Comparison of ENCODE assay signal across 13 cellular contexts in the genomic region with DNA sequence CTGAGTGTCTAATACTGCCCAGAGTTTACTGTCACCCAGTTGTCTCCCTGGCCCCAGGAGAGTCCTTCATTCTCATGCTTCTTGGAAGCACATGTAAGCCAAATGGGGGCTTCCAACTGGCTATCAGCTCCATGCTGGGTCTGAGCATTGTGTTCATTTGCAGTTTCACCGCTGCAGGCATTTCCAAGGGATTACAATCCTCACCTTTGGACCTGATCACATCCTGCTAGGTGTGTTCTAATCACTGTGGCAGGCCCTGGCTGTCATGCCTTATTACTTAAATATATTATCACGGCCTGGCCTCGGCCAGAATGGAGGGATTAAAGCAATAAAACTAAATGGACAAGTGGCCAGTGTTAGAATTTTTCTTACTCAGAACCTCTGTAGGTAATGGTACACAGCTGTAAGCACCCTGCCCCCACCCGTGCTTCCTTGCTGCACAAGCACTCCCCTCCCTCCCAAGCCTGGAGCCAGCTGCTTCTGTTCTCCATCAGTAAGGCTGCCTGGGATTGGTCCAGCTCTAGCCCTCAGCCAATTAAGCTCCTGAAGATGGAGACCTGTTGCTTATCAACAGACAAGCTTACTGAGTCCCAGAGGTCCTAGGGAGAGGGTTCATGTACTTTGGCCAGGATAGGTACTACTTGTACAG.
DNase-seq lines count a peak whose midpoint lies in the region; ATAC-seq and TF ChIP-seq lines count a peak whose summit lies in the region.
"Had no signal": no experiment of that assay in that cellular context is flagged by ENCODE, and none has a peak within 500 bp of the region (broad histone marks: within the 10 kb centered on the region; RNA-seq: fewer than 3 reads in every experiment).

No MANE protein-coding gene starts in this region.

- no peak overlapping the region for H3K4me3 Mint-ChIP-seq in WTC11
- no peak overlapping the region for H3K4me3 Mint-ChIP-seq in activated naive CD8-positive, alpha-beta T cell treated with anti-CD3 and anti-CD28 coated beads for 36 hours
- H3K4me3 Mint-ChIP-seq: CD14-positive monocyte; CD8-positive, alpha-beta memory T cell had no signal

- CTCF ChIA-PET in HEK293 (lab: Yijun Ruan, JAX), result interaction anchor here (0.6 kb wide), 3 partner anchors 329 to 1868 kb away, joined by 3 read pairs; no protein-coding TSS in a partner anchor
- CTCF ChIA-PET in WTC11 (lab: Charles Lee), result interaction anchor here (0.8 kb wide), 1 partner anchor 10 kb away, joined by 3 read pairs; no protein-coding TSS in a partner anchor

- H3K9me3 ChIP-seq in HEK293 (ENCODE audit: control insufficient read depth, insufficient read depth, low read depth, low read length), result no peaks in the 10 kb centered on the region
- H3K9me3 ChIP-seq: A549 had no signal

- peak; percentile 64 for ATAC-seq in WTC11
- no peak for ATAC-seq in GM18502 (IDR thresholded peaks at IDR 0.05; ENCODE audit: poor library complexity, unreplicated experiment)
- no peak for ATAC-seq in HG03442 (IDR thresholded peaks at IDR 0.05; ENCODE audit: unreplicated experiment)
- ATAC-seq: A549 had no signal

- TF ChIP-seq CTCF in HEK293 (tag by site-specific recombination; IDR thresholded peaks at IDR 0.05) (no peak), WTC11 (IDR thresholded peaks at IDR 0.05) (no peak)

- H3K4me1 ChIP-seq in HEK293 (ENCODE audit: control insufficient read depth, insufficient read depth, low read length), result no peaks in the 10 kb centered on the region
- H3K4me1 ChIP-seq: A549 had no signal

- DNase-seq in WTC11 (ENCODE audit: low spot score) (peak; percentile 16), iPS-NIHi7 (ENCODE audit: extremely low spot score) (peak; percentile 37)
- DNase-seq in activated naive CD8-positive, alpha-beta T cell treated with anti-CD3 and anti-CD28 coated beads for 36 hours, result no peak
- DNase-seq: CD8-positive, alpha-beta memory T cell; DMS53; GF-D8; HCEC 1CT; IMR-90 had no signal

- no peaks in the 10 kb centered on the region for H3K36me3 ChIP-seq in HEK293 (ENCODE audit: control insufficient read depth in 2 of 2, insufficient read depth in 1 of 2, low read length in 2 of 2)

- H3K27ac Mint-ChIP-seq in WTC11, result no peak overlapping the region
- H3K27ac Mint-ChIP-seq in activated naive CD8-positive, alpha-beta T cell treated with anti-CD3 and anti-CD28 coated beads for 36 hours, result no peak overlapping the region
- H3K27ac Mint-ChIP-seq: CD14-positive monocyte; CD8-positive, alpha-beta memory T cell had no signal

- no peaks in the 10 kb centered on the region for H3K4me1 Mint-ChIP-seq in WTC11
- no peaks in the 10 kb centered on the region for H3K4me1 Mint-ChIP-seq in activated naive CD8-positive, alpha-beta T cell treated with anti-CD3 and anti-CD28 coated beads for 36 hours
- H3K4me1 Mint-ChIP-seq: CD14-positive monocyte; CD8-positive, alpha-beta memory T cell had no signal

- H3K4me3 ChIP-seq in HEK293 (ENCODE audit: low read depth, low read length), result no peak overlapping the region
- H3K4me3 ChIP-seq: A549 had no signal

- POLR2A ChIA-PET in HEK293 (lab: Yijun Ruan, JAX) (no interaction called here), WTC11 (lab: Charles Lee) (interaction anchor here (0.6 kb wide), 1 partner anchor 448 kb away, joined by 6 read pairs; no protein-coding TSS in a partner anchor)

- no peaks in the 10 kb centered on the region for H3K36me3 Mint-ChIP-seq in WTC11
- H3K36me3 Mint-ChIP-seq in activated naive CD8-positive, alpha-beta T cell treated with anti-CD3 and anti-CD28 coated beads for 36 hours, result no peaks in the 10 kb centered on the region
- H3K36me3 Mint-ChIP-seq: CD14-positive monocyte; CD8-positive, alpha-beta memory T cell had no signal

- H3K27me3 Mint-ChIP-seq in WTC11 (ENCODE audit: low read depth), result peaks cover 15% of the 10 kb centered on the region
- no peaks in the 10 kb centered on the region for H3K27me3 Mint-ChIP-seq in activated naive CD8-positive, alpha-beta T cell treated with anti-CD3 and anti-CD28 coated beads for 36 hours

- peaks cover 5% of the 10 kb centered on the region for H3K9me3 Mint-ChIP-seq in WTC11
- H3K9me3 Mint-ChIP-seq in activated naive CD8-positive, alpha-beta T cell treated with anti-CD3 and anti-CD28 coated beads for 36 hours, result no peaks in the 10 kb centered on the region

- H3K27ac ChIP-seq in HEK293 (ENCODE audit: extremely low read depth, low read depth, low read length), result no peak overlapping the region
- H3K27ac ChIP-seq: A549 had no signal

TF ChIP-seq in HEK293, 187 proteins besides CTCF, POLR2A, EP300 and RAD21:
- TF ChIP-seq ZNF501 (tag by site-specific recombination; IDR thresholded peaks at IDR 0.05) (no peak), SCRT2 (tag by site-specific recombination; IDR thresholded peaks at IDR 0.05) (peak; percentile 25; the same call in 1 of the 2 replicates), ZNF324 (tag by site-specific recombination; IDR thresholded peaks at IDR 0.05) (no peak), ZNF394 (tag by site-specific recombination; IDR thresholded peaks at IDR 0.05; ENCODE audit: borderline replicate concordance) (no peak), ZNF221 (tag by site-specific recombination; IDR thresholded peaks at IDR 0.05; ENCODE audit: borderline replicate concordance) (no peak)
TF ChIP-seq in HEK293: peak in this region for 1.

TF ChIP-seq in WTC11, 78 proteins besides CTCF, POLR2A, EP300 and RAD21:
- TF ChIP-seq, protein P1, sequence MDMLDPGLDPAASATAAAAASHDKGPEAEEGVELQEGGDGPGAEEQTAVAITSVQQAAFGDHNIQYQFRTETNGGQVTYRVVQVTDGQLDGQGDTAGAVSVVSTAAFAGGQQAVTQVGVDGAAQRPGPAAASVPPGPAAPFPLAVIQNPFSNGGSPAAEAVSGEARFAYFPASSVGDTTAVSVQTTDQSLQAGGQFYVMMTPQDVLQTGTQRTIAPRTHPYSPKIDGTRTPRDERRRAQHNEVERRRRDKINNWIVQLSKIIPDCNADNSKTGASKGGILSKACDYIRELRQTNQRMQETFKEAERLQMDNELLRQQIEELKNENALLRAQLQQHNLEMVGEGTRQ (CRISPR knock-in tag; IDR thresholded peaks at IDR 0.05), result no peak
- TF ChIP-seq TEAD4 (CRISPR knock-in tag; IDR thresholded peaks at IDR 0.05) (no peak), TCF7 (CRISPR knock-in tag; IDR thresholded peaks at IDR 0.05; ENCODE audit: low read depth) (no peak), SP1 (CRISPR knock-in tag; conservative IDR thresholded peaks at IDR 0.05) (no peak), RORB (CRISPR knock-in tag; IDR thresholded peaks at IDR 0.05) (no peak), ZNF121 (CRISPR knock-in tag; IDR thresholded peaks at IDR 0.05) (no peak), NR1H2 (CRISPR knock-in tag; IDR thresholded peaks at IDR 0.05) (no peak), ESRRA (CRISPR knock-in tag; IDR thresholded peaks at IDR 0.05; ENCODE audit: borderline replicate concordance) (no peak), KAT7 (CRISPR knock-in tag; IDR thresholded peaks at IDR 0.05; ENCODE audit: borderline replicate concordance) (no peak), CREB1 (CRISPR knock-in tag; IDR thresholded peaks at IDR 0.05) (no peak), GTF2I (CRISPR knock-in tag; conservative IDR thresholded peaks at IDR 0.05) (no peak), ZNF416 (CRISPR knock-in tag; IDR thresholded peaks at IDR 0.05) (no peak), NFATC4 (CRISPR knock-in tag; IDR thresholded peaks at IDR 0.05) (no peak), ZNF232 (CRISPR knock-in tag; IDR thresholded peaks at IDR 0.05) (no peak), MXD4 (CRISPR knock-in tag; IDR thresholded peaks at IDR 0.05; ENCODE audit: borderline replicate concordance) (no peak), OVOL2 (CRISPR knock-in tag; IDR thresholded peaks at IDR 0.05; ENCODE audit: borderline replicate concordance) (no peak), ZBTB21 (CRISPR knock-in tag; IDR thresholded peaks at IDR 0.05; ENCODE audit: borderline replicate concordance) (no peak)
- TF ChIP-seq, protein P2, sequence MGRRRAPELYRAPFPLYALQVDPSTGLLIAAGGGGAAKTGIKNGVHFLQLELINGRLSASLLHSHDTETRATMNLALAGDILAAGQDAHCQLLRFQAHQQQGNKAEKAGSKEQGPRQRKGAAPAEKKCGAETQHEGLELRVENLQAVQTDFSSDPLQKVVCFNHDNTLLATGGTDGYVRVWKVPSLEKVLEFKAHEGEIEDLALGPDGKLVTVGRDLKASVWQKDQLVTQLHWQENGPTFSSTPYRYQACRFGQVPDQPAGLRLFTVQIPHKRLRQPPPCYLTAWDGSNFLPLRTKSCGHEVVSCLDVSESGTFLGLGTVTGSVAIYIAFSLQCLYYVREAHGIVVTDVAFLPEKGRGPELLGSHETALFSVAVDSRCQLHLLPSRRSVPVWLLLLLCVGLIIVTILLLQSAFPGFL (CRISPR knock-in tag; IDR thresholded peaks at IDR 0.05; ENCODE audit: borderline replicate concordance), result no peak
- TF ChIP-seq, protein P3, sequence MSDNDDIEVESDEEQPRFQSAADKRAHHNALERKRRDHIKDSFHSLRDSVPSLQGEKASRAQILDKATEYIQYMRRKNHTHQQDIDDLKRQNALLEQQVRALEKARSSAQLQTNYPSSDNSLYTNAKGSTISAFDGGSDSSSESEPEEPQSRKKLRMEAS (CRISPR knock-in tag; IDR thresholded peaks at IDR 0.05), result no peak
- TF ChIP-seq, protein P4, sequence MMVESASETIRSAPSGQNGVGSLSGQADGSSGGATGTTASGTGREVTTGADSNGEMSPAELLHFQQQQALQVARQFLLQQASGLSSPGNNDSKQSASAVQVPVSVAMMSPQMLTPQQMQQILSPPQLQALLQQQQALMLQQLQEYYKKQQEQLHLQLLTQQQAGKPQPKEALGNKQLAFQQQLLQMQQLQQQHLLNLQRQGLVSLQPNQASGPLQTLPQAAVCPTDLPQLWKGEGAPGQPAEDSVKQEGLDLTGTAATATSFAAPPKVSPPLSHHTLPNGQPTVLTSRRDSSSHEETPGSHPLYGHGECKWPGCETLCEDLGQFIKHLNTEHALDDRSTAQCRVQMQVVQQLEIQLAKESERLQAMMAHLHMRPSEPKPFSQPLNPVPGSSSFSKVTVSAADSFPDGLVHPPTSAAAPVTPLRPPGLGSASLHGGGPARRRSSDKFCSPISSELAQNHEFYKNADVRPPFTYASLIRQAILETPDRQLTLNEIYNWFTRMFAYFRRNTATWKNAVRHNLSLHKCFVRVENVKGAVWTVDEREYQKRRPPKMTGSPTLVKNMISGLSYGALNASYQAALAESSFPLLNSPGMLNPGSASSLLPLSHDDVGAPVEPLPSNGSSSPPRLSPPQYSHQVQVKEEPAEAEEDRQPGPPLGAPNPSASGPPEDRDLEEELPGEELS (CRISPR knock-in tag; IDR thresholded peaks at IDR 0.05), result no peak
